Comparison of ENCODE assay signal across 8 cellular contexts in genomic region chrX:48891402-48892288, GRCh38. TPM values are rescaled to one million over a fixed set of nuclear protein-coding genes. Genes with fewer than 3 reads are reported as not detected.
DNase-seq lines count a peak whose midpoint lies in the region; ATAC-seq lines count a peak whose summit lies in the region.

No MANE protein-coding gene starts in this region.

- H3K4me3 Mint-ChIP-seq in activated CD4-positive, alpha-beta memory T cell treated with anti-CD3 and anti-CD28 coated beads, Interleukin-2, amount 10 ng/mL, durations not matched to agents 7 days and 5 days = peak overlapping the region; percentile 84
- peak overlapping the region; percentile 82 for H3K4me3 Mint-ChIP-seq in memory B cell

- peak overlapping the region; percentile 69 for H3K4me3 ChIP-seq in BLaER1

- DNase-seq in NCI-H526 treated with DMSO at 0.1 percent for 48 hours (lab: John Stamatoyannopoulos, UW) (peak; percentile 75), memory B cell (ENCODE audit: low spot score in 2 of 2) (peak; percentile 64 to 66)
- peak; percentile 84 for DNase-seq in activated CD4-positive, alpha-beta memory T cell treated with anti-CD3 and anti-CD28 coated beads, Interleukin-2, amount 10 ng/mL, durations not matched to agents 7 days and 5 days
- DNase-seq in effector CD8-positive, alpha-beta T cell (lab: John Stamatoyannopoulos, UW) = peak; percentile 64
- peak; percentile 46 for DNase-seq in stimulated activated CD8-positive, alpha-beta memory T cell treated with anti-CD3 and anti-CD28 coated beads, Interleukin-12 subunit alpha, Interleukin-12 subunit beta, amount 100 ng/mL, for 24 hours (ENCODE audit: extremely low read depth)

- CTCF ChIA-PET in activated CD4-positive, alpha-beta memory T cell treated with anti-CD3 and anti-CD28 coated beads, Interleukin-2, amount 10 ng/mL, durations not matched to agents 7 days and 5 days (lab: Charles Lee) = interaction anchor here (1.0 to 1.9 kb wide), 10 partner anchors 20 to 299 kb away, joined by 3 to 10 read pairs (median 5); partner anchors contain the start of gene SLC35A2

- H3K9me3 Mint-ChIP-seq in activated CD4-positive, alpha-beta memory T cell treated with anti-CD3 and anti-CD28 coated beads, Interleukin-2, amount 10 ng/mL, durations not matched to agents 7 days and 5 days = no peaks in the 10 kb centered on the region
- H3K9me3 Mint-ChIP-seq in memory B cell = no peaks in the 10 kb centered on the region

- H3K27ac Mint-ChIP-seq in activated CD4-positive, alpha-beta memory T cell treated with anti-CD3 and anti-CD28 coated beads, Interleukin-2, amount 10 ng/mL, durations not matched to agents 7 days and 5 days = peak overlapping the region; percentile 58
- H3K27ac Mint-ChIP-seq in memory B cell = no peak overlapping the region

- no peaks in the 10 kb centered on the region for H3K27me3 Mint-ChIP-seq in activated CD4-positive, alpha-beta memory T cell treated with anti-CD3 and anti-CD28 coated beads, Interleukin-2, amount 10 ng/mL, durations not matched to agents 7 days and 5 days
- peaks cover 1% of the 10 kb centered on the region for H3K27me3 Mint-ChIP-seq in memory B cell

- peaks cover 31% of the 10 kb centered on the region for H3K4me1 Mint-ChIP-seq in activated CD4-positive, alpha-beta memory T cell treated with anti-CD3 and anti-CD28 coated beads, Interleukin-2, amount 10 ng/mL, durations not matched to agents 7 days and 5 days
- peaks cover 16% of the 10 kb centered on the region for H3K4me1 Mint-ChIP-seq in memory B cell

- peaks cover 12% of the 10 kb centered on the region for H3K36me3 Mint-ChIP-seq in activated CD4-positive, alpha-beta memory T cell treated with anti-CD3 and anti-CD28 coated beads, Interleukin-2, amount 10 ng/mL, durations not matched to agents 7 days and 5 days (ENCODE audit: low read depth)
- peaks cover 5% of the 10 kb centered on the region for H3K36me3 Mint-ChIP-seq in memory B cell

- 0 out of 2 replicates have a peak, but pooled peaks cover 6% of the 10 kb centered on the region for H3K9me3 ChIP-seq in BLaER1

- H3K4me2 ChIP-seq in BLaER1 = peak overlapping the region; percentile 71

- H3K4me1 ChIP-seq in BLaER1 = peaks cover 18% of the 10 kb centered on the region

- H3K27ac ChIP-seq in BLaER1 = no peak overlapping the region

- H3K36me3 ChIP-seq in BLaER1 = peaks cover 22% of the 10 kb centered on the region

- POLR2A ChIA-PET in activated CD4-positive, alpha-beta memory T cell treated with anti-CD3 and anti-CD28 coated beads, Interleukin-2, amount 10 ng/mL, durations not matched to agents 7 days and 5 days (lab: Charles Lee) = interaction anchor here (0.7 to 2.2 kb wide), 9 partner anchors 20 to 317 kb away, joined by 3 to 8 read pairs (median 4); partner anchors contain the start of genes GRIPAP1, RBM3, SLC35A2 and WAS

- peak overlapping the region; percentile 64 for H3K9ac ChIP-seq in BLaER1

- peaks cover 31% of the 10 kb centered on the region for H4K20me1 ChIP-seq in BLaER1

- ATAC-seq in GM19324 (IDR thresholded peaks at IDR 0.05; ENCODE audit: low FRiP score, unreplicated experiment) (peak; percentile 76), HG03457 (IDR thresholded peaks at IDR 0.05; ENCODE audit: unreplicated experiment) (peak; percentile 60), memory B cell (ENCODE audit: low read depth) (peak; percentile 85)

- peaks cover 11% of the 10 kb centered on the region for H3K27me3 ChIP-seq in BLaER1

RNA-seq across cellular contexts. Expression of gene TIMM17B, which starts 5.9 kb away (rescaled TPM):
- total RNA-seq in activated CD4-positive, alpha-beta memory T cell treated with anti-CD3 and anti-CD28 coated beads, Interleukin-2, amount 10 ng/mL, durations not matched to agents 7 days and 5 days = 10 to 100 TPM; 55.2 to 60.6 TPM

RNA-seq across cellular contexts. Expression of gene PQBP1, which starts 6.1 kb away (rescaled TPM):
- 10 to 100 TPM; 78.5 to 79.6 TPM for total RNA-seq in activated CD4-positive, alpha-beta memory T cell treated with anti-CD3 and anti-CD28 coated beads, Interleukin-2, amount 10 ng/mL, durations not matched to agents 7 days and 5 days

RNA-seq across cellular contexts. Expression of gene SLC35A2, which starts 19.8 kb away (rescaled TPM):
- 10 to 100 TPM; 17.9 to 18.3 TPM for total RNA-seq in activated CD4-positive, alpha-beta memory T cell treated with anti-CD3 and anti-CD28 coated beads, Interleukin-2, amount 10 ng/mL, durations not matched to agents 7 days and 5 days

RNA-seq across cellular contexts. Expression of gene PIM2, which starts 27.2 kb away (rescaled TPM):
- 100 to 1,000 TPM; 354 to 359 TPM for total RNA-seq in activated CD4-positive, alpha-beta memory T cell treated with anti-CD3 and anti-CD28 coated beads, Interleukin-2, amount 10 ng/mL, durations not matched to agents 7 days and 5 days

RNA-seq across cellular contexts. Expression of gene PCSK1N, which starts 56.2 kb away (rescaled TPM):
- total RNA-seq in activated CD4-positive, alpha-beta memory T cell treated with anti-CD3 and anti-CD28 coated beads, Interleukin-2, amount 10 ng/mL, durations not matched to agents 7 days and 5 days = 1 to 10 TPM; 1.4 to 1.6 TPM
